In the genomic region with DNA sequence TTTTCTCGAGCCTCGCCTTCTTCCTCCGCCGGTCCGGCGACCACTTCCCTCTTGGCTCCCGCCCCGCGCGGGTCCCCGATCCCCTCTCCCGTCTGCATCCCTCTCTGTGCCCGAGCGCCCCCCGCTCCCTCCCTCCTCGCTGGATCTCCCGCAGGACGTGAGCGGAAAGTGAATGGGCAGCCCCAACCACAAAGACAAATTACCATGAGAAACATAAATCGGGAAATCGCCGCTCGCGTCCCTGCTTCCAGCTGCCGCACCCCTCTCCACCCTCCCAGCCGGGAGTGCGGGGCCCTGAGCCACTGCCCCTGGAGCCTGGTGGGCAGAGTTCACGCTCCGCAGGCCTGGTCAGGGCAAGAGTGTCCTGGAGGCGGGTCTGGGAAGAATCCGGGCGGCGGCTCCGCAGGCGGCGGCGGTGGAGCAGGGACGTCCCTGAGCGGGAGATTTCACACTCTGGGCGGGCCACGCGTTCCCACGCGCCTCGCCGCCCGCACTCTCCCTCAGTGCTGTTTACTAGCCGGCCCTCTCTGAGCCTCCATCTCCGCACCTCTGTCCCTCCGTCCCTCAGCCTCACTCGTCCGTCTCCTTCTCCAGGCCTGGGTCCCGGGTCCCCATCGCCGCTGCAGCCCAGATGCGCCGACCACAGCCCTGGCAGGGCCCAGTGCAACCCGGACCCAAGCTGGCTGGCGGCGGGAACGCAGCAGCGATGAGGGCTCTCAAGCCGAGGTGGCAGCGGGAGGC, we compare ENCODE assay signal across 9 cellular contexts. TPM values are rescaled to one million over a fixed set of nuclear protein-coding genes. Genes with fewer than 3 reads are reported as not detected.
DNase-seq lines count a peak whose midpoint lies in the region; ATAC-seq, FAIRE-seq and TF ChIP-seq lines count a peak whose summit lies in the region.
"Had no signal": no experiment of that assay in that cellular context is flagged by ENCODE, and none has a peak within 500 bp of the region (broad histone marks: within the 10 kb centered on the region; RNA-seq: fewer than 3 reads in every experiment).

No MANE protein-coding gene starts in this region.

- no peak for TF ChIP-seq CTCF in endodermal cell (conservative IDR thresholded peaks at IDR 0.05)

- H3K36me3 ChIP-seq in endodermal cell (ENCODE audit: control insufficient read depth, insufficient read depth, low read length) (no peaks in the 10 kb centered on the region), muscle layer of colon (ENCODE audit: insufficient read depth, low read length) (no peaks in the 10 kb centered on the region), Karpas-422 (ENCODE audit: insufficient read depth, low read length) (no peaks in the 10 kb centered on the region)

- FAIRE-seq in GM12892 (lab: Jason Lieb, UNC) = no peak

- H3K4me1 ChIP-seq in endodermal cell (ENCODE audit: control insufficient read depth, insufficient read depth, low read length) (peaks cover 27% of the 10 kb centered on the region), muscle layer of colon (ENCODE audit: insufficient read depth, low read length) (peaks cover 15% of the 10 kb centered on the region), Karpas-422 (ENCODE audit: low read length) (peaks cover 10% of the 10 kb centered on the region)

- H3K9ac ChIP-seq in endodermal cell (ENCODE audit: extremely low read depth, low read length, poor library complexity, severe bottlenecking) (peak overlapping the region; percentile 13), muscle layer of colon (ENCODE audit: low read length) (no peak overlapping the region), Karpas-422 (ENCODE audit: low read length) (no peak overlapping the region)

- H4K20me1 ChIP-seq in Karpas-422 (ENCODE audit: insufficient read depth, low read depth, low read length) = no peaks in the 10 kb centered on the region

- no peaks in the 10 kb centered on the region for H3K9me2 ChIP-seq in Karpas-422 (replicated peaks; ENCODE audit: insufficient read depth, low read length)

- H3K9me3 ChIP-seq in endodermal cell (ENCODE audit: control insufficient read depth, low read length) (no peaks in the 10 kb centered on the region), muscle layer of colon (ENCODE audit: low read length) (no peaks in the 10 kb centered on the region), Karpas-422 (ENCODE audit: low read length) (no peaks in the 10 kb centered on the region)

- no peak for ATAC-seq in GM21717 (IDR thresholded peaks at IDR 0.05; ENCODE audit: unreplicated experiment)

- H3K79me2 ChIP-seq in Karpas-422 (ENCODE audit: low read length) = no peaks in the 10 kb centered on the region

- DNase-seq in GM12892 (ENCODE audit: insufficient read length) (peak; percentile 47), SK-N-DZ (ENCODE audit: low spot score) (peak; percentile 40), endodermal cell (peak; percentile 85), Karpas-422 (no peak), SW480 (ENCODE audit: low spot score) (no peak), GF-D8 (lab: John Stamatoyannopoulos, UW) (no peak)

- H3K4me3 ChIP-seq in endodermal cell (ENCODE audit: low read length) (peak overlapping the region; percentile 81), muscle layer of colon (ENCODE audit: low read depth in 1 of 2, low read length in 2 of 2) (peak overlapping the region; percentile 63 to 70), Karpas-422 (ENCODE audit: low read length) (no peak overlapping the region)

- H3K4me2 ChIP-seq in Karpas-422 (ENCODE audit: low read depth, low read length, poor library complexity, severe bottlenecking) = no peak overlapping the region

- WGBS in endodermal cell (ENCODE audit: insufficient coverage in 1 of 2, insufficient read length in 1 of 2), 2 experiments = 0% methylated on average over 17 to 64 of the region's 64 CpGs

- H3K27ac ChIP-seq in endodermal cell (ENCODE audit: low read depth, low read length) = peak overlapping the region; percentile 72
- no peak overlapping the region for H3K27ac ChIP-seq in muscle layer of colon (ENCODE audit: low read depth, low read length)
- no peak overlapping the region for H3K27ac ChIP-seq in Karpas-422 (ENCODE audit: low read length)

- no peak for TF ChIP-seq POLR2A in GM12892 (IDR thresholded peaks at IDR 0.05; ENCODE audit: low read depth, low read length)

- H2AFZ ChIP-seq in Karpas-422 (ENCODE audit: low read length) = no peak overlapping the region

- peaks cover 45% of the 10 kb centered on the region for H3K27me3 Mint-ChIP-seq in endodermal cell (ENCODE audit: insufficient read depth)

- H3K9me3 Mint-ChIP-seq in endodermal cell = no peaks in the 10 kb centered on the region

- no peaks in the 10 kb centered on the region for H3K36me3 Mint-ChIP-seq in endodermal cell (ENCODE audit: low read depth)

- no peak overlapping the region for H3K27ac Mint-ChIP-seq in endodermal cell

- no peaks in the 10 kb centered on the region for H3K27me3 ChIP-seq in endodermal cell (ENCODE audit: control insufficient read depth, insufficient read depth, low read length, poor library complexity, severe bottlenecking)
- H3K27me3 ChIP-seq in muscle layer of colon (ENCODE audit: control insufficient read depth in 1 of 2, insufficient read depth in 2 of 2, low read length in 2 of 2) = peaks cover 20 to 48% of the 10 kb centered on the region in 2 donors
- H3K27me3 ChIP-seq in Karpas-422 (ENCODE audit: low read length) = no peaks in the 10 kb centered on the region

- peak overlapping the region; percentile 79 for H3K4me3 Mint-ChIP-seq in endodermal cell

- H3K4me1 Mint-ChIP-seq in endodermal cell = peaks cover 49% of the 10 kb centered on the region

RNA-seq across cellular contexts. Expression of gene SEMA5B, which starts 0.8 kb away (rescaled TPM):
- polyA plus RNA-seq in GM12892 (2012; ENCODE audit: missing spikeins) = not detected
- 16.9 and 19.9 TPM in 2 replicates for polyA plus RNA-seq in SK-N-DZ (2014; cell fraction: cytosol; rRNA removed)
- 52.4 and 55.5 TPM in 2 replicates for polyA plus RNA-seq in SK-N-DZ (2014; cell fraction: nucleus; rRNA removed)
- total RNA-seq in endodermal cell = 10 to 100 TPM; 37.3 to 45.8 TPM
- polyA plus RNA-seq in endodermal cell (2013, experiment 1 of 2) = 76.1 TPM
- 68.4 TPM for polyA plus RNA-seq in endodermal cell (2013, experiment 2 of 2)
- total RNA-seq in Karpas-422 (2014; rRNA removed; shearing (Covaris generic); ENCODE audit: low replicate concordance) = not detected in 2 replicates
- total RNA-seq: SK-MEL-5 had no signal

RNA-seq across cellular contexts. Expression of gene PDIA5, which starts 40.1 kb away (rescaled TPM):
- polyA plus RNA-seq in GM12892 (2012; ENCODE audit: missing spikeins) = 18.2 TPM
- 13.4 and 14.5 TPM in 2 replicates for polyA plus RNA-seq in SK-N-DZ (2014; cell fraction: cytosol; rRNA removed)
- 19.1 and 34.2 TPM in 2 replicates for polyA plus RNA-seq in SK-N-DZ (2014; cell fraction: nucleus; rRNA removed)
- 10 to 100 TPM; 57.5 to 68.3 TPM for total RNA-seq in endodermal cell
- 28.6 TPM for polyA plus RNA-seq in endodermal cell (2013, experiment 1 of 2)
- polyA plus RNA-seq in endodermal cell (2013, experiment 2 of 2) = 31.1 TPM
- total RNA-seq in Karpas-422 (2014; rRNA removed; shearing (Covaris generic); ENCODE audit: low replicate concordance) = 6.3 and 7.9 TPM in 2 replicates

Comparison
In these comparisons a context has a peak if more than half of its experiments do, and no peak if none do; other contexts are left out.
1. DNase-seq: peak in GM12892 (single experiment), SK-N-DZ (single experiment) and endodermal cell (single experiment); none in Karpas-422 (single experiment), SW480 (single experiment) and GF-D8 (single experiment).
2. RNA of gene SEMA5B, which starts 0.8 kb away (total RNA-seq): 37.3 to 45.8 TPM in endodermal cell; not detected in Karpas-422; every median in the first group is over 10 times any median in the second.